8 cellular contexts compared by ENCODE assay signal in genomic region chr3:18740631-18741583, GRCh38.
DNase-seq lines count a peak whose midpoint lies in the region; ATAC-seq and TF ChIP-seq lines count a peak whose summit lies in the region.

No MANE protein-coding gene starts in this region.

- ATAC-seq in GM18519 (IDR thresholded peaks at IDR 0.05; ENCODE audit: low FRiP score, unreplicated experiment): peak; percentile 83
- peak; percentile 83 for ATAC-seq in HG02852 (IDR thresholded peaks at IDR 0.05; ENCODE audit: unreplicated experiment)
- peak; percentile 57 for ATAC-seq in stimulated activated naive CD8-positive, alpha-beta T cell treated with anti-CD3 and anti-CD28 coated beads, Interleukin-15, Interleukin-2, amounts not matched to agents 100 U/mL and 50 U/mL, for 24 hours

- no peak overlapping the region for H3K9ac ChIP-seq in colonic mucosa (ENCODE audit: low read depth in 2 of 2, low read length in 2 of 2)

- no peaks in the 10 kb centered on the region for H3K4me1 ChIP-seq in colonic mucosa

- TF ChIP-seq CTCF in colonic mucosa (IDR thresholded peaks at IDR 0.05): no peak

- H3K27me3 ChIP-seq in colonic mucosa (no peaks in the 10 kb centered on the region), MG63 (no peaks in the 10 kb centered on the region)

- H3K36me3 ChIP-seq in colonic mucosa: no peaks in the 10 kb centered on the region
- no peaks in the 10 kb centered on the region for H3K36me3 ChIP-seq in MG63

- intact Hi-C loops in colonic mucosa (cut with DNase I): no loop called here

- DNase-seq in T-helper 1 cell (peak; percentile 24 to 94 (median 58)), colonic mucosa (peak; percentile 20), ACHN (no peak), MG63 (no peak), cerebellar nuclear complex (lab: John Stamatoyannopoulos, UW) (no peak)
- peak; percentile 50 for DNase-seq in stimulated activated naive CD8-positive, alpha-beta T cell treated with anti-CD3 and anti-CD28 coated beads, Interleukin-15, Interleukin-2, amounts not matched to agents 100 U/mL and 50 U/mL, for 24 hours

- H3K9me3 ChIP-seq in colonic mucosa: no peaks in the 10 kb centered on the region
- H3K9me3 ChIP-seq in MG63: no peaks in the 10 kb centered on the region

- H3K27ac ChIP-seq in colonic mucosa: peak overlapping the region; percentile 16

- H3K4me3 ChIP-seq in colonic mucosa (no peak overlapping the region), MG63 (no peak overlapping the region)

- in situ Hi-C loops in ACHN (cut with HindIII; ENCODE audit: low pct_ligation_motif_present, low pct_unique_long_range_greater_than_20kb, low sequenced_read_pairs): no loop called here

Comparison
In these comparisons a context has a peak if more than half of its experiments do, and no peak if none do; other contexts are left out.
1. DNase-seq: peak in T-helper 1 cell (5 of 5), colonic mucosa (single experiment) and stimulated activated naive CD8-positive, alpha-beta T cell treated with anti-CD3 and anti-CD28 coated beads, Interleukin-15, Interleukin-2, amounts not matched to agents 100 U/mL and 50 U/mL, for 24 hours (single experiment); none in ACHN (single experiment), MG63 (single experiment) and cerebellar nuclear complex (0 of 2).
2. Peak in every context shown above with its lines, with median percentiles within 50 percentile points of each other: ATAC-seq.